ENCODE assay signal across 8 cellular contexts in the genomic region with DNA sequence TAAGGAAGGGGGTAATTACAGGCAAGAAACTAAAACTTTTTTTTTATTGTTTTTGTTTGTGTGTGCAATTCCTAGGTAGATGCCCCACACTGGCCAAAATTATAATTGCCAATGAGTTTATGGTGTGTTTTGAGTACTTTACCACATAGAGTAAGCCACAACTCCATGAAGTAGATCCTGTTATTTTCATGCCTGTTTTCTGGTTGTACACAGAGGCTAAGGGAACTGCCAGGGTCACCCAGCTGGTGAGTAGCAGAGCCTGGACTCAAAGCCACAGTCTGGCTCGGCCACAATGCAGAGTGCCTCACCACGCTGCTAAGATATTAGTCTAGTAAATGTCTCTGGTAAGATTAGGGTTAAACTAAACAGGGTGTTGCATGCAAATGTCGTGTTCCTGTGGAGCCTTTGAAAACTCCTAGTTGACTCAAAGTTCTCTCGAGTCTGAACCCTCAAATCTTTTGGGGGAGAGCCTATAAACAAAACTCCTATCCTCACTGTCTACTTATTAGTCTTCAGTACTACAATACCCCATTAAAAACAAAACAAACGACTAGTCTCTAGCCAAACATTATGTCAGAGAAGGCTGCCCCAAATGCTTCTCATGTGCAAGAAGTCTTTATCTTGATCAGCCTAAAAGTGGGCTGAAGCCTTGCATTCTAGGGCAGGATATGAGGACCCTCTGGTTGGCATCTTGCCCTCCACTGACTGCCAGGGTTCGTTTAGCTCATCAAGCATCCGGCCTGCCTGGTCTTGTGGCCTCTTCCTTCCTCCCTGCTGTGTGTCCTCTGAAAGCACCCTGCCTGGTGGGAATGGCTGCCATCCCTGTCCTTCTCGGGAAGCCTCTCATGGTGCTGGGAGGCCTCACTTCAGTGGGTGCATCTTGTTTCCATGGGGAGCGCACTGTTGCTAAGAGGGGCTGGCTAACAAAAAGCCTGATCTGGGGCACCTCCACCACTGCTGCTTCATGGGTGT. TPM values are rescaled to one million over a fixed set of nuclear protein-coding genes. Genes with fewer than 3 reads are reported as not detected.
DNase-seq lines count a peak whose midpoint lies in the region; TF ChIP-seq lines count a peak whose summit lies in the region.

No MANE protein-coding gene starts in this region.

- no peak overlapping the region for H2AK5ac ChIP-seq in H9 (ENCODE audit: insufficient read length, low read length)

- no peaks in the 10 kb centered on the region for H3K79me1 ChIP-seq in H9 (ENCODE audit: insufficient read depth, low read depth, low read length, poor library complexity, severe bottlenecking)

- no peak overlapping the region for H4K5ac ChIP-seq in H9 (ENCODE audit: insufficient read length, low read depth, low read length)

- H3K79me2 ChIP-seq in GM23248 (ENCODE audit: insufficient read depth) = peaks cover 7% of the 10 kb centered on the region; the same call in 1 of the 2 replicates
- H3K79me2 ChIP-seq in H9 (ENCODE audit: insufficient read depth, low read length) = no peaks in the 10 kb centered on the region

- no peak overlapping the region for H2BK12ac ChIP-seq in H9 (ENCODE audit: insufficient read length, low read depth, low read length)

- H3K9ac ChIP-seq in GM23248 (no peak overlapping the region), H9 (ENCODE audit: extremely low read depth, insufficient read length, low read length) (no peak overlapping the region)

- peaks cover 4% of the 10 kb centered on the region; the same call in 1 of the 2 replicates for H3K4me1 ChIP-seq in GM23248 (ENCODE audit: insufficient read depth)
- H3K4me1 ChIP-seq in H9 (ENCODE audit: insufficient read depth, low read length) = no peaks in the 10 kb centered on the region

- H3K4ac ChIP-seq in H9 (ENCODE audit: low read depth, low read length) = no peak overlapping the region

- H3K4me2 ChIP-seq in GM23248 (ENCODE audit: unreplicated experiment) (no peak overlapping the region), H9 (ENCODE audit: insufficient read depth, insufficient read length, low read length) (no peak overlapping the region)

- H4K20me1 ChIP-seq in GM23248 (ENCODE audit: insufficient read depth) (no peaks in the 10 kb centered on the region), H9 (ENCODE audit: control insufficient read depth, insufficient read depth, insufficient read length) (no peaks in the 10 kb centered on the region)

- peaks cover 12% of the 10 kb centered on the region for H3K23me2 ChIP-seq in H9 (ENCODE audit: insufficient read length, low read depth, low read length, poor library complexity, severe bottlenecking)

- no peak overlapping the region for H2BK5ac ChIP-seq in H9 (ENCODE audit: insufficient read length, low read length)

- no peak overlapping the region for H2BK120ac ChIP-seq in H9 (ENCODE audit: low read depth, low read length, poor library complexity, severe bottlenecking)

- H3K27ac Mint-ChIP-seq in T-helper 1 cell treated with Interleukin-12 subunit alpha and Interleukin-12 subunit beta and Interleukin-4 antibody, amounts not matched to agents 30 μg/mL and 1 μg/mL, for 36 hours = peak overlapping the region; percentile 46
- no peak overlapping the region for H3K27ac Mint-ChIP-seq in H9

- H3K23ac ChIP-seq in H9 (ENCODE audit: insufficient read length, low read depth, low read length) = no peak overlapping the region

- no peak overlapping the region for H3K18ac ChIP-seq in H9 (ENCODE audit: insufficient read length, low read depth, low read length)

- H4K91ac ChIP-seq in H9 (ENCODE audit: insufficient read length, low read depth, low read length) = no peak overlapping the region

- no peaks in the 10 kb centered on the region for H3K36me3 ChIP-seq in GM23248 (ENCODE audit: low read depth)

- peak overlapping the region; percentile 30 for H3K4me3 Mint-ChIP-seq in T-helper 1 cell treated with Interleukin-12 subunit alpha and Interleukin-12 subunit beta and Interleukin-4 antibody, amounts not matched to agents 30 μg/mL and 1 μg/mL, for 36 hours
- no peak overlapping the region for H3K4me3 Mint-ChIP-seq in H9

- peaks cover 31% of the 10 kb centered on the region for H3K4me1 Mint-ChIP-seq in T-helper 1 cell treated with Interleukin-12 subunit alpha and Interleukin-12 subunit beta and Interleukin-4 antibody, amounts not matched to agents 30 μg/mL and 1 μg/mL, for 36 hours (ENCODE audit: low read depth)
- peaks cover 28 to 35% of the 10 kb centered on the region in 2 experiments for H3K4me1 Mint-ChIP-seq in H9

- no peaks in the 10 kb centered on the region for H3K9me3 ChIP-seq in GM23248 (ENCODE audit: low read depth)
- H3K9me3 ChIP-seq in H9 (ENCODE audit: control insufficient read depth, low read depth, low read length) = peaks cover 61% of the 10 kb centered on the region

- H3K14ac ChIP-seq in H9 (ENCODE audit: insufficient read depth, low read length) = no peak overlapping the region

- peaks cover 3% of the 10 kb centered on the region for H3K36me3 Mint-ChIP-seq in T-helper 1 cell treated with Interleukin-12 subunit alpha and Interleukin-12 subunit beta and Interleukin-4 antibody, amounts not matched to agents 30 μg/mL and 1 μg/mL, for 36 hours (ENCODE audit: low read depth)
- peaks cover 6 to 9% (median 9%) of the 10 kb centered on the region in 3 experiments for H3K36me3 Mint-ChIP-seq in H9 (ENCODE audit: insufficient read depth in 1 of 3, low read depth in 3 of 3)

- no peak overlapping the region for H4K8ac ChIP-seq in H9 (replicated peaks; ENCODE audit: insufficient read length, low read depth, low read length)

- peak; percentile 9 for DNase-seq in GM23248
- DNase-seq in myocyte (ENCODE audit: low read depth) = peak; percentile 47
- no peak for DNase-seq in H9
- DNase-seq in HCEC 1CT = no peak
- DNase-seq in activated CD4-positive, alpha-beta T cell treated with anti-CD3 and anti-CD28 coated beads, Interleukin-2, amount 50 U/mL, for 48 hours = no peak
- no peak for DNase-seq in GM19240 (ENCODE audit: insufficient read length, low spot score)

- H2AFZ ChIP-seq in GM23248 (no peak overlapping the region), H9 (ENCODE audit: low read length) (no peak overlapping the region)

- H3K27me3 Mint-ChIP-seq in T-helper 1 cell treated with Interleukin-12 subunit alpha and Interleukin-12 subunit beta and Interleukin-4 antibody, amounts not matched to agents 30 μg/mL and 1 μg/mL, for 36 hours (ENCODE audit: low read depth) = no peaks in the 10 kb centered on the region
- peaks cover 16% of the 10 kb centered on the region for H3K27me3 Mint-ChIP-seq in H9 (ENCODE audit: low read depth)

- no peak overlapping the region for H3T11ph ChIP-seq in H9 (ENCODE audit: low read length)

- in situ Hi-C loops in GM23248 (cut with MboI) = no loop called here

- no peak overlapping the region for H3K4me3 ChIP-seq in GM23248

- TF ChIP-seq CTCF in GM12872 (IDR thresholded peaks at IDR 0.05; ENCODE audit: insufficient read depth, low read depth, low read length) (0 out of 3 replicates have a peak, but pooled peaks have one; percentile 21), H9 (conservative IDR thresholded peaks at IDR 0.05) (no peak)

- H3K56ac ChIP-seq in H9 (ENCODE audit: insufficient read length, low read depth, low read length) = no peak overlapping the region

- H2BK20ac ChIP-seq in H9 (ENCODE audit: low read depth, low read length, poor library complexity, severe bottlenecking) = no peak overlapping the region

- WGBS in GM23248 (ENCODE audit: low coverage in 1 of 2, low lambda C conversion rate in 2 of 2, missing lambda C conversion rate in 2 of 2), 2 experiments = 24 to 26% methylated on average over 9 of the region's 9 CpGs
- WGBS in H9 (ENCODE audit: extremely low coverage, insufficient read length, low lambda C conversion rate) = no CpG with 5 or more reads among the region's 9 CpGs

- no peaks in the 10 kb centered on the region for H3K9me3 Mint-ChIP-seq in T-helper 1 cell treated with Interleukin-12 subunit alpha and Interleukin-12 subunit beta and Interleukin-4 antibody, amounts not matched to agents 30 μg/mL and 1 μg/mL, for 36 hours
- H3K9me3 Mint-ChIP-seq in H9 = peaks cover 29 to 42% of the 10 kb centered on the region in 2 experiments

- peaks cover under 1% of the 10 kb centered on the region; the same call in 1 of the 2 replicates for H3F3A ChIP-seq in GM23248 (ENCODE audit: insufficient read depth)

- H3K27me3 ChIP-seq in GM23248 (replicated peaks; ENCODE audit: insufficient read depth) (no peaks in the 10 kb centered on the region), H9 (ENCODE audit: insufficient read depth, low read length) (no peaks in the 10 kb centered on the region)

- no peak overlapping the region for H3K27ac ChIP-seq in GM23248
- no peak overlapping the region for H3K27ac ChIP-seq in H9 (ENCODE audit: insufficient read length, low read depth, low read length)

- H2BK15ac ChIP-seq in H9 (ENCODE audit: low read depth, low read length) = no peak overlapping the region

- no peaks in the 10 kb centered on the region for H3K9me2 ChIP-seq in GM23248 (ENCODE audit: insufficient read depth)

RNA-seq across cellular contexts. Expression of gene DUSP22, which starts 4.2 kb away (rescaled TPM):
- total RNA-seq in GM23248 (2014; rRNA removed; shearing (Covaris generic)) = 12.4 and 14.9 TPM in 2 replicates
- polyA plus RNA-seq in GM23248 (2016; fragmentation: Nextera tagmentation; extraction: Ambion mirVana) = 15.7 and 18.1 TPM in 2 replicates
- 29.0 and 46.4 TPM in 2 replicates for total RNA-seq in myocyte
- 32.6 TPM for polyA plus RNA-seq in myocyte (2012)
- 25.0 and 25.5 TPM in 2 replicates for total RNA-seq in H9 (2021)

Comparison
In these comparisons a context has a peak if more than half of its experiments do, and no peak if none do; other contexts are left out.
1. DNase-seq: peak in GM23248 (single experiment) and myocyte (single experiment); none in H9 (single experiment), HCEC 1CT (single experiment), activated CD4-positive, alpha-beta T cell treated with anti-CD3 and anti-CD28 coated beads, Interleukin-2, amount 50 U/mL, for 48 hours (0 of 2) and GM19240 (single experiment).